Comparison of ENCODE assay signal across 7 cellular contexts in the genomic region with DNA sequence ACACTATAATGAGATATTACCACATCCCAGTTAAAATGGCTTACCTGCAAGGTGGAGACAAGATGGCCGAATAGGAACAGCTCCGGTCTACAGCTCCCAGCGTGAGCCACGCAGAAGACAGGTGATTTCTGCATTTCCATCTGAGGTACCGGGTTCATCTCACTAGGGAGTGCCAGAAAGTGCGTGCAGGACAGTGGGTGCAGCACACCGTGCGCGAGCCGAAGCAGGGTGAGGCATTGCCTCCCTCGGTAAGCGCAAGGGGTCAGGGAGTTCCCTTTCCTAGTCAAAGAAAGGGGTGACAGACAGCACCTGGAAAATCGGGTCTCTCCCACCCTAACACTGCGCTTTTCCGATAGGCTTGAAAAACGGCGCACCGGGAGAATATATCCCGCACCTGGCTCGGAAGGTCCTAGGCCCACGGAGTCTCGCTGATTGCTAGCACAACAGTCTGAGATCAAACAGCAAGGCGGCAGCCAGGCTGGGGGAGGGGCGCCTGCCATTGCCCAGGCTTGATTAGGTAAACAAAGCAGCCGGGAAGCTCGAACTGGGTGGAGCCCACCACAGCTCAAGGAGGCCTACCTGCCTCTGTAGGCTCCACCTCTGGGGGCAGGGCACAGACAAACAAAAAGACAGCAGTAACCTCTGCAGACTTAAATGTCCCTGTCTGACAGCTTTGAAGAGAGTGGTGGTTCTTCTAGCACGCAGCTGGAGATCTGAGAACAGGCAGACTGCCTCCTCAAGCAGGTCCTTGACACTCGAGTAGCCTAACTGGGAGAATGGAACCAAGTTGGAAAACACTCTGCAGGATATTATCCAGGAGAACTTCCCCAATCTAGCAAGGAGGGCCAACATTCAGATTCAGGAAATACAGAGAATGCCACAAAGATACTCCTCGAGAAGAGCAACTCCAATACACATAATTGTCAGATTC.
A peak's percentile ranks its signal among the peaks of the same experiment; 100 is the strongest.
DNase-seq lines count a peak whose midpoint lies in the region; TF ChIP-seq lines count a peak whose summit lies in the region.
"Not testable (repeated sequence)": the region's sequence is repeated elsewhere in the genome, so short reads cannot be mapped to it uniquely, and the experiment has no call there.

No MANE protein-coding gene starts in this region.

- not testable (repeated sequence) for H3K27me3 ChIP-seq in HUES64 (ENCODE audit: insufficient read depth, low read length); PC-9 (ENCODE audit: insufficient read depth, low read depth)

- H3F3A ChIP-seq in PC-9 (ENCODE audit: insufficient read depth, low read depth): peaks cover 14% of the 10 kb centered on the region

- H3K9me2 ChIP-seq in PC-9 (ENCODE audit: insufficient read depth): not testable (repeated sequence)

- H3K4me1 Mint-ChIP-seq in glutamatergic neuron (ENCODE audit: low read depth, unreplicated experiment); nephron progenitor cell: not testable (repeated sequence)

- H3K36me3 ChIP-seq in HUES64 (ENCODE audit: insufficient read depth, low read length); PC-9 (ENCODE audit: low read depth): not testable (repeated sequence)

- not testable (repeated sequence) for H3K36me3 Mint-ChIP-seq in glutamatergic neuron (ENCODE audit: unreplicated experiment); nephron progenitor cell (ENCODE audit: low read depth)

- H3K27ac Mint-ChIP-seq in glutamatergic neuron (ENCODE audit: unreplicated experiment): peak overlapping the region; percentile 90
- not testable (repeated sequence) for H3K27ac Mint-ChIP-seq in nephron progenitor cell

- WGBS in HUES64: 5% methylated on average over 26 of the region's 29 CpGs

- TF ChIP-seq CTCF in PC-9 (conservative IDR thresholded peaks at IDR 0.05); glutamatergic neuron (IDR thresholded peaks at IDR 0.05; ENCODE audit: partially characterized antibody, unreplicated experiment); nephron progenitor cell (IDR thresholded peaks at IDR 0.05): not testable (repeated sequence)

- DNase-seq in ELF-1 (ENCODE audit: low read depth, low spot score) (peak; percentile 80), NCI-H510A treated with DMSO at 0.1 percent for 48 hours (lab: John Stamatoyannopoulos, UW) (peak; percentile 14), PC-9 (peak in 1 of 2 experiments; percentile 52), glutamatergic neuron (peak; percentile 36)
- not testable (repeated sequence) for DNase-seq in nephron progenitor cell

- BruUV-seq in PC-9 (replicated peaks; lab: Mats Ljungman, UMichigan): not testable (repeated sequence)

- H3K27ac ChIP-seq in HUES64 (ENCODE audit: low read depth, low read length) (peak overlapping the region; percentile 74; the same call in 1 of the 2 replicates), PC-9 (peak overlapping the region; percentile 68)

- intact Hi-C loops in PC-9 (cut with micrococcal nuclease; ENCODE audit: unreplicated experiment): not testable (repeated sequence)

- not testable (repeated sequence) for H3K9me3 Mint-ChIP-seq in glutamatergic neuron (ENCODE audit: unreplicated experiment)
- peaks cover 46% of the 10 kb centered on the region for H3K9me3 Mint-ChIP-seq in nephron progenitor cell

- CTCF ChIA-PET in PC-9 (lab: Charles Lee): not testable (repeated sequence)

- H3K4me3 Mint-ChIP-seq in glutamatergic neuron (ENCODE audit: unreplicated experiment) (peak overlapping the region; percentile 82), nephron progenitor cell (peak overlapping the region; percentile 83)

- H3K4me3 ChIP-seq in HUES64 (ENCODE audit: low read length) (peak overlapping the region; percentile 83), PC-9 (peak overlapping the region; percentile 90), iPS-18c (ENCODE audit: insufficient read depth, low read depth, low read length) (peak overlapping the region; percentile 46)

- H3K27me3 Mint-ChIP-seq in glutamatergic neuron (ENCODE audit: unreplicated experiment); nephron progenitor cell (ENCODE audit: low read depth, poor library complexity): not testable (repeated sequence)

- H3K4me1 ChIP-seq in HUES64 (ENCODE audit: insufficient read depth, low read length): not testable (repeated sequence)
- H3K4me1 ChIP-seq in PC-9 (replicated peaks; ENCODE audit: insufficient read depth): peaks cover 22% of the 10 kb centered on the region

- H3K9me3 ChIP-seq in HUES64 (ENCODE audit: insufficient read depth, low read depth, low read length); PC-9 (ENCODE audit: insufficient read depth, low read depth); iPS-18c (ENCODE audit: control insufficient read depth, insufficient read depth, low read length): not testable (repeated sequence)

- H4K20me1 ChIP-seq in PC-9 (ENCODE audit: insufficient read depth): not testable (repeated sequence)

- peak overlapping the region; percentile 97 for H2AFZ ChIP-seq in PC-9

- POLR2A ChIA-PET in PC-9 (lab: Charles Lee; ENCODE audit: unreplicated experiment): not testable (repeated sequence)

- H3K9ac ChIP-seq in HUES64 (ENCODE audit: low read depth, low read length): peak overlapping the region; percentile 93

- H3K79me2 ChIP-seq in PC-9 (ENCODE audit: low read depth): peaks cover 43% of the 10 kb centered on the region

- H3K4me2 ChIP-seq in PC-9: peak overlapping the region; percentile 85
